9 cellular contexts compared by ENCODE assay signal in genomic region chr5:93675458-93676450, GRCh38.
DNase-seq lines count a peak whose midpoint lies in the region; ATAC-seq lines count a peak whose summit lies in the region.
"Had no signal": no experiment of that assay in that cellular context is flagged by ENCODE, and none has a peak within 500 bp of the region (broad histone marks: within the 10 kb centered on the region; RNA-seq: fewer than 3 reads in every experiment).

No MANE protein-coding gene starts in this region.

- no peaks in the 10 kb centered on the region for H3K27me3 ChIP-seq in mesenchymal stem cell (ENCODE audit: control insufficient read depth in 1 of 2, insufficient read depth in 1 of 2, low read length in 2 of 2)

- no peaks in the 10 kb centered on the region for H3K79me1 ChIP-seq in mesenchymal stem cell (replicated peaks; ENCODE audit: low read length, poor library complexity, severe bottlenecking)

- H2BK12ac ChIP-seq in mesenchymal stem cell (ENCODE audit: low read length in 2 of 2), result no peak overlapping the region

- no peak overlapping the region for H2AFZ ChIP-seq in mesenchymal stem cell (ENCODE audit: low read depth, low read length)

- no peak overlapping the region for H3K4me2 ChIP-seq in mesenchymal stem cell (ENCODE audit: low read length, poor library complexity, severe bottlenecking)

- no peak overlapping the region for H2BK120ac ChIP-seq in mesenchymal stem cell (ENCODE audit: low read depth, low read length)

- H3K9ac ChIP-seq in mesenchymal stem cell (ENCODE audit: low read length), result no peak overlapping the region

- H3K27ac ChIP-seq in mesenchymal stem cell (ENCODE audit: low read length, poor library complexity, severe bottlenecking), result no peak overlapping the region

- no peak overlapping the region for H3K18ac ChIP-seq in mesenchymal stem cell (ENCODE audit: low read depth in 1 of 2, low read length in 2 of 2)

- H3K9me3 ChIP-seq in mesenchymal stem cell (ENCODE audit: control insufficient read depth, low read length), result no peaks in the 10 kb centered on the region

- DNase-seq in NCI-H1417 (lab: John Stamatoyannopoulos, UW), result peak; percentile 3 to 81 (median 38)
- peak; percentile 9 for DNase-seq in mesenchymal stem cell
- no peak for DNase-seq in ecto neural progenitor cell (ENCODE audit: low spot score)
- DNase-seq in GF-D8 (lab: John Stamatoyannopoulos, UW), result no peak
- no peak for DNase-seq in head of caudate nucleus
- DNase-seq: activated CD4-positive, alpha-beta memory T cell treated with anti-CD3 and anti-CD28 coated beads, Interleukin-2, amount 10 ng/mL, durations not matched to agents 7 days and 5 days; hippocampal formation had no signal

- no peak overlapping the region for H2BK15ac ChIP-seq in mesenchymal stem cell (ENCODE audit: low read depth, poor library complexity, severe bottlenecking)

- H3K36me3 ChIP-seq in mesenchymal stem cell (ENCODE audit: control insufficient read depth in 1 of 2, insufficient read depth in 2 of 2, low read depth in 1 of 2, low read length in 2 of 2), result no peaks in the 10 kb centered on the region

- no peak overlapping the region for H3K4me3 ChIP-seq in mesenchymal stem cell (ENCODE audit: insufficient read depth in 1 of 2, low read depth in 1 of 2, low read length in 2 of 2)

- no peak overlapping the region for H3K4ac ChIP-seq in mesenchymal stem cell (ENCODE audit: low read depth in 1 of 2, low read length in 2 of 2)

- H4K91ac ChIP-seq in mesenchymal stem cell (ENCODE audit: low read length), result no peak overlapping the region

- no peak overlapping the region for H4K8ac ChIP-seq in mesenchymal stem cell (ENCODE audit: low read length)

- no peak overlapping the region for H2AK5ac ChIP-seq in mesenchymal stem cell (ENCODE audit: low read length, severe bottlenecking)

- no peak overlapping the region for H2BK5ac ChIP-seq in mesenchymal stem cell (ENCODE audit: low read depth, low read length, poor library complexity, severe bottlenecking)

- intact Hi-C loops in head of caudate nucleus (cut with DNase I), result no loop called here

- no peak overlapping the region for H3K23ac ChIP-seq in mesenchymal stem cell (ENCODE audit: low read length in 2 of 2)

- 100% methylated on average over 1 of the region's 1 CpG for WGBS in mesenchymal stem cell

- ATAC-seq in GM19395 (IDR thresholded peaks at IDR 0.05; ENCODE audit: unreplicated experiment) (peak; percentile 65), HG02798 (IDR thresholded peaks at IDR 0.05; ENCODE audit: poor library complexity, unreplicated experiment) (peak; percentile 70)

- no peak overlapping the region for H3K14ac ChIP-seq in mesenchymal stem cell (ENCODE audit: low read length in 2 of 2)

- peaks cover 4% of the 10 kb centered on the region for H3K4me1 ChIP-seq in mesenchymal stem cell (ENCODE audit: control insufficient read depth, insufficient read depth, low read depth, low read length)

Comparison
In these comparisons a context has a peak if more than half of its experiments do, and no peak if none do; other contexts are left out.
1. DNase-seq: peak in NCI-H1417 (3 of 3) and mesenchymal stem cell (single experiment); none in ecto neural progenitor cell (single experiment), GF-D8 (single experiment) and head of caudate nucleus (0 of 42).